15 cellular contexts compared by ENCODE assay signal in genomic region chr4:125369098-125369497, GRCh38. TPM values are rescaled to one million over a fixed set of nuclear protein-coding genes. Genes with fewer than 3 reads are reported as not detected.
DNase-seq lines count a peak whose midpoint lies in the region; ATAC-seq, FAIRE-seq and TF ChIP-seq lines count a peak whose summit lies in the region.
"Had no signal": no experiment of that assay in that cellular context is flagged by ENCODE, and none has a peak within 500 bp of the region (broad histone marks: within the 10 kb centered on the region; RNA-seq: fewer than 3 reads in every experiment).

No MANE protein-coding gene starts in this region.

- BruUV-seq in HepG2 (replicated peaks; lab: Mats Ljungman, UMichigan): no TSS peak

- H3K9ac ChIP-seq in liver (ENCODE audit: low read depth in 1 of 2, low read length in 2 of 2) (peak overlapping the region in 1 of 2 donors; percentile 60), HepG2 (ENCODE audit: insufficient read depth, low read depth, low read length) (no peak overlapping the region)

- no peak for DNase-seq in HepG2 (ENCODE audit: low spot score)
- DNase-seq in epithelial cell of prostate (ENCODE audit: low read depth, low spot score): no peak
- DNase-seq in upper lobe of left lung: no peak
- DNase-seq in GM03348 (ENCODE audit: low spot score): no peak
- no peak for DNase-seq in naive thymus-derived CD8-positive, alpha-beta T cell
- no peak for DNase-seq in mesenteric fat pad (ENCODE audit: low spot score)
- DNase-seq: Caco-2, islet precursor cell, natural killer cell, NCI-H1105 treated with DMSO at 0.1 percent for 48 hours, NCI-H524 had no signal

- H3K4me3 ChIP-seq in liver (ENCODE audit: low read depth in 1 of 3, low read length in 3 of 3) (peak overlapping the region in 1 of 3 donors; percentile 60), HepG2 (replicated peaks in 1 of 3; ENCODE audit: insufficient read depth in 1 of 3, low read depth in 2 of 3, low read length in 3 of 3) (no peak overlapping the region), upper lobe of left lung (peak overlapping the region in 3 of 4 donors; percentile 9 to 27 (median 24))

- H3K27me3 ChIP-seq in liver (ENCODE audit: control insufficient read depth in 4 of 4, insufficient read depth in 4 of 4, low read length in 3 of 4): no peaks in the 10 kb centered on the region
- H3K27me3 ChIP-seq in HepG2 (ENCODE audit: control insufficient read depth in 1 of 2, insufficient read depth in 2 of 2, low read length in 2 of 2): no peaks in the 10 kb centered on the region
- H3K27me3 ChIP-seq in upper lobe of left lung: no peaks in the 10 kb centered on the region

- peaks cover 3% of the 10 kb centered on the region for H3K9me3 Mint-ChIP-seq in nephron
- peaks cover 0 to 5% (median 1%) of the 10 kb centered on the region in 9 donors for H3K9me3 Mint-ChIP-seq in naive thymus-derived CD8-positive, alpha-beta T cell
- H3K9me3 Mint-ChIP-seq: activated T-helper 1 cell treated with anti-CD3 and anti-CD28 coated beads, Interleukin-12 subunit alpha, Interleukin-12 subunit beta, Interleukin-2, Interleukin-4 antibody, amounts not matched to agents 30 ng/mL and 10 ng/mL and 1 ng/mL, durations not matched to agents 14 hours and 24 hours and 36 hours; T-helper 2 cell treated with Interferon-gamma antibody and Interleukin-4, amounts not matched to agents 5 μg/mL and 100 μg/mL, for 36 hours had no signal

- H4K20me1 ChIP-seq in HepG2 (ENCODE audit: insufficient read depth, low read length): no peaks in the 10 kb centered on the region

- H3K4me1 ChIP-seq in liver (ENCODE audit: control insufficient read depth in 4 of 4, insufficient read depth in 4 of 4, low read length in 3 of 4) (peaks cover 0 to 3% (median 3%) of the 10 kb centered on the region in 4 donors), HepG2 (ENCODE audit: insufficient read depth, low read length) (no peaks in the 10 kb centered on the region), upper lobe of left lung (no peaks in the 10 kb centered on the region)
- H3K4me1 ChIP-seq: Caco-2 had no signal

- CTCF ChIA-PET in HepG2 (lab: Yijun Ruan, JAX; ENCODE audit: low intra/inter-chr PET ratio, low total read pairs): no interaction called here

- no peak overlapping the region for H3K4me2 ChIP-seq in HepG2 (ENCODE audit: low read depth, low read length)

- H3K27ac ChIP-seq in liver (ENCODE audit: low read depth in 1 of 2, low read length in 2 of 2): peak overlapping the region; percentile 52 to 61
- no peak overlapping the region for H3K27ac ChIP-seq in HepG2 (ENCODE audit: extremely low read length, insufficient read depth, low read length)
- H3K27ac ChIP-seq in epithelial cell of prostate: peak overlapping the region; percentile 29
- no peak overlapping the region for H3K27ac ChIP-seq in upper lobe of left lung

- no peak overlapping the region for H2AFZ ChIP-seq in HepG2 (ENCODE audit: low read length)

- no peaks in the 10 kb centered on the region for H3K36me3 ChIP-seq in liver (ENCODE audit: control insufficient read depth in 4 of 4, insufficient read depth in 3 of 4, low read depth in 1 of 4, low read length in 3 of 4)
- no peaks in the 10 kb centered on the region for H3K36me3 ChIP-seq in HepG2 (replicated peaks in 1 of 2; ENCODE audit: control insufficient read depth in 1 of 2, insufficient read depth in 2 of 2, low read length in 2 of 2)
- H3K36me3 ChIP-seq in upper lobe of left lung: no peaks in the 10 kb centered on the region

- ATAC-seq in HepG2 (no peak), upper lobe of left lung (ENCODE audit: low FRiP score in 2 of 2) (no peak)
- ATAC-seq in naive thymus-derived CD8-positive, alpha-beta T cell: no peak
- ATAC-seq: natural killer cell had no signal

- H3K27me3 Mint-ChIP-seq in nephron (ENCODE audit: low read depth): no peaks in the 10 kb centered on the region
- H3K27me3 Mint-ChIP-seq in naive thymus-derived CD8-positive, alpha-beta T cell: no peaks in the 10 kb centered on the region

- TF ChIP-seq RAD21 in liver (IDR thresholded peaks at IDR 0.05): no peak
- TF ChIP-seq RAD21 in HepG2 (CRISPR knock-in tag; IDR thresholded peaks at IDR 0.05): no peak

- peaks cover 11% of the 10 kb centered on the region for H3K36me3 Mint-ChIP-seq in nephron (ENCODE audit: low read depth)
- H3K36me3 Mint-ChIP-seq in naive thymus-derived CD8-positive, alpha-beta T cell: no peaks in the 10 kb centered on the region
- H3K36me3 Mint-ChIP-seq: natural killer cell had no signal

- no peak for FAIRE-seq in HepG2 (lab: Jason Lieb, UNC)

- POLR2A ChIA-PET in HepG2 (lab: Yijun Ruan, JAX): no interaction called here
- POLR2A ChIA-PET in naive thymus-derived CD8-positive, alpha-beta T cell (lab: Charles Lee): no interaction called here

- TF ChIP-seq CTCF in liver (IDR thresholded peaks at IDR 0.05; ENCODE audit: low read depth, low read length, missing input control) (no peak), HepG2 (CRISPR knock-in tag; IDR thresholded peaks at IDR 0.05) (no peak), nephron (IDR thresholded peaks at IDR 0.05; ENCODE audit: unreplicated experiment in 3 of 3) (no peak), upper lobe of left lung (IDR thresholded peaks at IDR 0.05) (no peak)

- H3K79me2 ChIP-seq in HepG2 (ENCODE audit: insufficient read depth, low read length): no peaks in the 10 kb centered on the region

- TF ChIP-seq EP300 in HepG2 (IDR thresholded peaks at IDR 0.05; ENCODE audit: low read depth in 2 of 2, low read length in 2 of 2) (no peak), HepG2 (CRISPR knock-in tag; IDR thresholded peaks at IDR 0.05; ENCODE audit: borderline replicate concordance) (no peak), upper lobe of left lung (IDR thresholded peaks at IDR 0.05) (no peak)

- WGBS in liver: 87% methylated on average over 2 of the region's 2 CpGs
- 94% methylated on average over 2 of the region's 2 CpGs for WGBS in HepG2 (ENCODE audit: low lambda C conversion rate)
- WGBS in upper lobe of left lung, 2 donors: 91 to 96% methylated on average over 2 of the region's 2 CpGs

- intact Hi-C loops in HepG2 (cut with micrococcal nuclease; ENCODE audit: unreplicated experiment): no loop called here

- peaks cover 23% of the 10 kb centered on the region for H3K4me1 Mint-ChIP-seq in nephron
- H3K4me1 Mint-ChIP-seq in naive thymus-derived CD8-positive, alpha-beta T cell: no peaks in the 10 kb centered on the region

- no peaks in the 10 kb centered on the region for H3K9me3 ChIP-seq in liver (ENCODE audit: control insufficient read depth in 4 of 4, low read length in 3 of 4)
- no peaks in the 10 kb centered on the region for H3K9me3 ChIP-seq in HepG2 (ENCODE audit: low read length)
- no peaks in the 10 kb centered on the region for H3K9me3 ChIP-seq in upper lobe of left lung
- H3K9me3 ChIP-seq: Caco-2 had no signal

- peak overlapping the region; percentile 81 to 92 (median 85) for H3K27ac Mint-ChIP-seq in nephron
- H3K27ac Mint-ChIP-seq in naive thymus-derived CD8-positive, alpha-beta T cell: no peak overlapping the region
- H3K27ac Mint-ChIP-seq: activated T-helper 1 cell treated with anti-CD3 and anti-CD28 coated beads, Interleukin-12 subunit alpha, Interleukin-12 subunit beta, Interleukin-2, Interleukin-4 antibody, amounts not matched to agents 30 ng/mL and 10 ng/mL and 1 ng/mL, durations not matched to agents 14 hours and 24 hours and 36 hours; natural killer cell; T-helper 2 cell treated with Interferon-gamma antibody and Interleukin-4, amounts not matched to agents 5 μg/mL and 100 μg/mL, for 36 hours had no signal

- in situ Hi-C loops in HepG2 (cut with HindIII; ENCODE audit: extremely low pct_ligation_motif_present, low pct_unique_long_range_greater_than_20kb): no loop called here

- TF ChIP-seq POLR2A in HepG2 (IDR thresholded peaks at IDR 0.05; ENCODE audit: insufficient read depth in 1 of 2, low read depth in 2 of 2, low read length in 2 of 2) (no peak), upper lobe of left lung (IDR thresholded peaks at IDR 0.05) (no peak)

- no peak overlapping the region for H3K4me3 Mint-ChIP-seq in nephron
- no peak overlapping the region for H3K4me3 Mint-ChIP-seq in naive thymus-derived CD8-positive, alpha-beta T cell
- H3K4me3 Mint-ChIP-seq: activated T-helper 1 cell treated with anti-CD3 and anti-CD28 coated beads, Interleukin-12 subunit alpha, Interleukin-12 subunit beta, Interleukin-2, Interleukin-4 antibody, amounts not matched to agents 30 ng/mL and 10 ng/mL and 1 ng/mL, durations not matched to agents 14 hours and 24 hours and 36 hours; natural killer cell; T-helper 2 cell treated with Interferon-gamma antibody and Interleukin-4, amounts not matched to agents 5 μg/mL and 100 μg/mL, for 36 hours had no signal

TF ChIP-seq in HepG2, 621 proteins besides CTCF, POLR2A, EP300 and RAD21 (continues in another document):
- TF ChIP-seq MAFF (IDR thresholded peaks at IDR 0.05; ENCODE audit: low read depth, low read length) (no peak), JUN (CRISPR knock-in tag; IDR thresholded peaks at IDR 0.05) (no peak)

RNA-seq across cellular contexts. Expression of gene FAT4, which starts 54.3 kb away (rescaled TPM):
- total RNA-seq in liver (10 to 100 TPM in 1 of 2 donors, 1 to 10 TPM in 1; 7.2 to 11.5 TPM), HepG2 (2016; rRNA removed; fragmentation: Illumina TruSeq; extraction: Trizol) (0.27 TPM in 2 replicates), upper lobe of left lung (10 to 100 TPM; 11.3 to 26.9 (median 16.1) TPM), mesenteric fat pad (7.3 TPM)
- polyA plus RNA-seq in liver (under 1 TPM; 0.90 to 0.96 TPM), HepG2 (2011; rRNA removed) (0.69 and 1.2 TPM in 2 replicates)
- under 0.01 TPM in 1 of 2 replicates, not detected in the other for total RNA-seq in HepG2 (2016; cell fraction: cytosol; rRNA removed; fragmentation: Illumina TruSeq; extraction: Trizol; ENCODE audit: low read depth)
- 0.24 and 0.28 TPM in 2 replicates for total RNA-seq in HepG2 (2016; cell fraction: insoluble cytoplasmic fraction; rRNA removed; fragmentation: Illumina TruSeq; extraction: Trizol)
- total RNA-seq in HepG2 (2016; cell fraction: membrane; rRNA removed; fragmentation: Illumina TruSeq; extraction: Trizol): 0.03 and 0.06 TPM in 2 replicates
- total RNA-seq in HepG2 (2016; cell fraction: nucleus; rRNA removed; fragmentation: Illumina TruSeq; extraction: Trizol): 0.69 and 0.78 TPM in 2 replicates
- polyA plus RNA-seq in HepG2 (2011; cell fraction: cytosol; rRNA removed): 0.42 and 0.63 TPM in 2 replicates
- polyA plus RNA-seq in HepG2 (2011; cell fraction: nucleus; rRNA removed): 0.92 and 1.0 TPM in 2 replicates
- polyA plus RNA-seq in HepG2 (2012): 0.25 and 0.79 TPM in 2 replicates
- not detected in 2 replicates for polyA plus RNA-seq in HepG2 (2016; cell fraction: cytosol; fragmentation: Illumina TruSeq; extraction: Trizol; ENCODE audit: low read depth)
- polyA plus RNA-seq in HepG2 (2016; cell fraction: insoluble cytoplasmic fraction; fragmentation: Illumina TruSeq; extraction: Trizol; ENCODE audit: low read depth): 0.08 TPM in 2 replicates
- 0.02 TPM in 1 of 2 replicates, not detected in the other for polyA plus RNA-seq in HepG2 (2016; cell fraction: membrane; fragmentation: Illumina TruSeq; extraction: Trizol; ENCODE audit: low read depth)
- polyA plus RNA-seq in HepG2 (2016; cell fraction: nucleus; fragmentation: Illumina TruSeq; extraction: Trizol; ENCODE audit: insufficient read depth, low read depth): 0.24 and 0.29 TPM in 2 replicates
- 0.94 and 2.7 TPM in 2 replicates for polyA minus RNA-seq in HepG2 (2011; rRNA and poly(A)+ RNA removed; ENCODE audit: low replicate concordance)
- polyA minus RNA-seq in HepG2 (2011; cell fraction: cytosol; rRNA and poly(A)+ RNA removed): 1.4 and 2.4 TPM in 2 replicates
- polyA minus RNA-seq in HepG2 (2011; cell fraction: nucleus; rRNA and poly(A)+ RNA removed): 6.6 and 8.8 TPM in 2 replicates
- total RNA-seq in naive thymus-derived CD8-positive, alpha-beta T cell: under 1 TPM in 1 of 2 experiments, not detected in 1; 0.03 TPM
- polyA plus RNA-seq in naive thymus-derived CD8-positive, alpha-beta T cell: not detected
- total RNA-seq: activated T-helper 1 cell treated with anti-CD3 and anti-CD28 coated beads, Interleukin-12 subunit alpha, Interleukin-12 subunit beta, Interleukin-2, Interleukin-4 antibody, amounts not matched to agents 30 ng/mL and 10 ng/mL and 1 ng/mL, durations not matched to agents 14 hours and 24 hours and 36 hours had no signal

Comparison
In these comparisons a context has a peak if more than half of its experiments do, and no peak if none do; other contexts are left out.
1. H3K27ac ChIP-seq: peak in liver (2 of 2) and epithelial cell of prostate (single experiment); none in HepG2 (single experiment) and upper lobe of left lung (0 of 4).
2. H3K4me3 ChIP-seq: peak in upper lobe of left lung (3 of 4); none in HepG2 (0 of 3).
3. H3K27ac Mint-ChIP-seq: peak in nephron (3 of 3); none in naive thymus-derived CD8-positive, alpha-beta T cell (0 of 10).